10 cellular contexts compared by ENCODE assay signal in genomic region chr15:91142097-91142744, GRCh38. TPM values are rescaled to one million over a fixed set of nuclear protein-coding genes. Genes with fewer than 3 reads are reported as not detected.
DNase-seq lines count a peak whose midpoint lies in the region; ATAC-seq, FAIRE-seq and TF ChIP-seq lines count a peak whose summit lies in the region.
"Had no signal": no experiment of that assay in that cellular context is flagged by ENCODE, and none has a peak within 500 bp of the region (broad histone marks: within the 10 kb centered on the region; RNA-seq: fewer than 3 reads in every experiment).

No MANE protein-coding gene starts in this region.

- H3K36me3 ChIP-seq in bronchial epithelial cell (ENCODE audit: control insufficient read depth, insufficient read depth, low read length), result no peaks in the 10 kb centered on the region

- no peaks in the 10 kb centered on the region for H3K9me3 Mint-ChIP-seq in osteocyte (ENCODE audit: unreplicated experiment)

- TF ChIP-seq CTCF in LNCaP clone FGC (IDR thresholded peaks at IDR 0.05; ENCODE audit: control insufficient read depth, extremely low read depth, insufficient read depth) (peak; percentile 62), bronchial epithelial cell (IDR thresholded peaks at IDR 0.05; ENCODE audit: insufficient read depth, low read length, severe bottlenecking) (peak; percentile 39), osteocyte (IDR thresholded peaks at IDR 0.05) (peak; percentile 26)

- H3K4me3 ChIP-seq in LNCaP clone FGC (ENCODE audit: low read depth, low read length) (no peak overlapping the region), bronchial epithelial cell (ENCODE audit: low read depth, low read length) (no peak overlapping the region)

- no peaks in the 10 kb centered on the region for H3K4me1 Mint-ChIP-seq in osteocyte (ENCODE audit: unreplicated experiment)

- DNase-seq in NCI-H1092 treated with DMSO at 0.1 percent for 48 hours (lab: John Stamatoyannopoulos, UW), result peak; percentile 7
- DNase-seq in NCI-H1092 (lab: John Stamatoyannopoulos, UW), result no peak
- peak; percentile 23 for DNase-seq in LNCaP clone FGC (ENCODE audit: low read depth)
- DNase-seq in bronchial epithelial cell (ENCODE audit: low read depth), result peak; percentile 37
- no peak for DNase-seq in osteocyte (ENCODE audit: extremely low spot score, unreplicated experiment)
- no peak for DNase-seq in stimulated activated naive CD8-positive, alpha-beta T cell treated with anti-CD3 and anti-CD28 coated beads, Interleukin-15, Interleukin-2, amounts not matched to agents 100 U/mL and 50 U/mL, for 24 hours
- DNase-seq in activated effector memory CD4-positive, alpha-beta T cell treated with anti-CD3 and anti-CD28 coated beads, Interleukin-2, amount 50 U/mL, for 16 hours, result no peak
- DNase-seq: T-helper 9 cell had no signal

- no peaks in the 10 kb centered on the region for H3K36me3 Mint-ChIP-seq in osteocyte (ENCODE audit: unreplicated experiment)

- peaks cover 2% of the 10 kb centered on the region for H3K27me3 Mint-ChIP-seq in osteocyte (ENCODE audit: unreplicated experiment)

- no peak for ATAC-seq in stimulated activated naive CD8-positive, alpha-beta T cell treated with anti-CD3 and anti-CD28 coated beads, Interleukin-15, Interleukin-2, amounts not matched to agents 100 U/mL and 50 U/mL, for 24 hours
- no peak for ATAC-seq in HG03039 (IDR thresholded peaks at IDR 0.05; ENCODE audit: unreplicated experiment)

- no peak overlapping the region for H3K4me3 Mint-ChIP-seq in osteocyte (ENCODE audit: unreplicated experiment)

- no peaks in the 10 kb centered on the region for H3K27me3 ChIP-seq in bronchial epithelial cell (ENCODE audit: control insufficient read depth, insufficient read depth, low read length)

- H3K27ac Mint-ChIP-seq in osteocyte (ENCODE audit: unreplicated experiment), result no peak overlapping the region

- FAIRE-seq in bronchial epithelial cell (lab: Jason Lieb, UNC), result peak; percentile 43
- FAIRE-seq: A204.1 had no signal

RNA-seq across cellular contexts. Expression of gene SV2B, which starts 42.2 kb away (rescaled TPM):
- total RNA-seq in bronchial epithelial cell, result 0.26 and 0.38 TPM in 2 replicates
- total RNA-seq in osteocyte, result not detected in 2 replicates

Comparison
In these comparisons a context has a peak if more than half of its experiments do, and no peak if none do; other contexts are left out.
1. DNase-seq: peak in NCI-H1092 treated with DMSO at 0.1 percent for 48 hours (single experiment), LNCaP clone FGC (single experiment) and bronchial epithelial cell (single experiment); none in NCI-H1092 (single experiment), osteocyte (single experiment), stimulated activated naive CD8-positive, alpha-beta T cell treated with anti-CD3 and anti-CD28 coated beads, Interleukin-15, Interleukin-2, amounts not matched to agents 100 U/mL and 50 U/mL, for 24 hours (single experiment) and activated effector memory CD4-positive, alpha-beta T cell treated with anti-CD3 and anti-CD28 coated beads, Interleukin-2, amount 50 U/mL, for 16 hours (single experiment).
2. Peak in every context shown above with its lines, with median percentiles within 50 percentile points of each other: CTCF ChIP-seq.